1 cellular context compared by ENCODE assay signal in the genomic region with DNA sequence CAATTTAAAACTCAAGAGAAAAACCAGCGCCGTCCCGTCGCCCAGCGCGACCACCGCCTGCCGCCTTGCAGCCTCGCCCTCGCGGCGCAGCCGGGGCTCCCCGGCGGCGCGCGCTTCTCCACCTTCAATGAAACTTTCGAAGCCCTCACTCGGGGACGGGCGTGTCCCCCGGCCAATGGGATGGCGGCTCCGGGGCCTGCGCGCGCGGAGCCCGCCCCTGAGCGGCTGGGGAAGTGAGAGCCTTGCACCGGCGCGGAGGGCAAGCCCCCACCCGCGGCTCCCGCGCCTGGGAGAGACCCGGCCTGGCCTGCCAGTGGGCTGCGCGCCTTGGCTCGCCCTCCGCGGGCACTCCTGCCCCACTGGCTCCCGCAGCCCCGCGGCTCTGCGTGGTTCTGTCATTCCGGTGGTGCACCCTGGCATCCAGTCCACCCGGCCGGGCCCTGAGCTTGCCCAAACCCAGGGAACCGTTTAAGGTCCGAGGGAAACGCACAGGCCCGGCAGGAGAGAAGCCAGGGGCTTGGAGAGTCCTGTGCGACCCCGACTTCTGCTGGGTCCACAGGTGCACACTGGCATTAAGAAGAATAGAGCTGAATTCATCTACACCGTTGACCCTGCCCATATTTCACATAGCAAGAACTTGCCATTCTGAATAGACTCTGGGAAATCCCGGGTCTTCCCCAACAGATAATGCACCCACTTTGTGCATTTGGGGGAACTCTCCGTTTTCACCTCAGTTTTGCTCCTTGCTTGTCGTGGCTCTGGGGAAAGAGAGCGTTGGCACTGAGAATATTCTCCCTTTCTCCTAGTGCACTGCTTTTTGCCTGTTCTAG.
TF ChIP-seq lines count a peak whose summit lies in the region.

PIEZO2 (minus strand) TSS at position 129 of the 830 bp plus-strand sequence. CDS start 981 bp downstream, outside the sequence.

TF ChIP-seq in GM12878, 131 proteins besides CTCF, POLR2A, EP300 and RAD21 (continued from another document and continues in another):
- no peak for TF ChIP-seq ZBTB4 (CRISPR knock-in tag; IDR thresholded peaks at IDR 0.05)
- TF ChIP-seq HDGF (IDR thresholded peaks at IDR 0.05) = no peak
- TF ChIP-seq NFXL1 (IDR thresholded peaks at IDR 0.05; ENCODE audit: borderline replicate concordance) = no peak
- no peak for TF ChIP-seq ATF3 (IDR thresholded peaks at IDR 0.05; ENCODE audit: borderline replicate concordance, extremely low read depth, low read depth, low read length)
- no peak for TF ChIP-seq HDAC2 (IDR thresholded peaks at IDR 0.05)
- TF ChIP-seq ZBTB11 (CRISPR knock-in tag; IDR thresholded peaks at IDR 0.05) = no peak
- TF ChIP-seq MTA3 (IDR thresholded peaks at IDR 0.05; ENCODE audit: borderline replicate concordance, low read length) = peak; percentile 80; the same call in 1 of the 2 replicates
- TF ChIP-seq CHD4 (IDR thresholded peaks at IDR 0.05) = no peak
- TF ChIP-seq TCF7 (IDR thresholded peaks at IDR 0.05; ENCODE audit: borderline replicate concordance) = no peak
- 0 out of 2 replicates have a peak, but pooled peaks have one; percentile 6 for TF ChIP-seq BCL11A (IDR thresholded peaks at IDR 0.05; ENCODE audit: low read depth, low read length)
- TF ChIP-seq ATF7 (IDR thresholded peaks at IDR 0.05; ENCODE audit: low read depth) = no peak
- no peak for TF ChIP-seq KDM1A (IDR thresholded peaks at IDR 0.05; ENCODE audit: borderline replicate concordance)
- TF ChIP-seq BCL3 (IDR thresholded peaks at IDR 0.05; ENCODE audit: borderline replicate concordance, insufficient read depth, low read depth, low read length, poor library complexity, severe bottlenecking) = peak; percentile 20
- TF ChIP-seq ESRRA (IDR thresholded peaks at IDR 0.05; ENCODE audit: low read length) = no peak
- TF ChIP-seq ZNF274 (IDR thresholded peaks at IDR 0.05; ENCODE audit: insufficient read depth, insufficient read length) = no peak
- TF ChIP-seq PAX5 (IDR thresholded peaks at IDR 0.05; ENCODE audit: borderline replicate concordance, low read depth, low read length) = no peak; the same call in 1 of the 2 replicates
- no peak for TF ChIP-seq RBBP5 (conservative IDR thresholded peaks at IDR 0.05)
- TF ChIP-seq JUNB (IDR thresholded peaks at IDR 0.05) = no peak
- TF ChIP-seq, protein P1, sequence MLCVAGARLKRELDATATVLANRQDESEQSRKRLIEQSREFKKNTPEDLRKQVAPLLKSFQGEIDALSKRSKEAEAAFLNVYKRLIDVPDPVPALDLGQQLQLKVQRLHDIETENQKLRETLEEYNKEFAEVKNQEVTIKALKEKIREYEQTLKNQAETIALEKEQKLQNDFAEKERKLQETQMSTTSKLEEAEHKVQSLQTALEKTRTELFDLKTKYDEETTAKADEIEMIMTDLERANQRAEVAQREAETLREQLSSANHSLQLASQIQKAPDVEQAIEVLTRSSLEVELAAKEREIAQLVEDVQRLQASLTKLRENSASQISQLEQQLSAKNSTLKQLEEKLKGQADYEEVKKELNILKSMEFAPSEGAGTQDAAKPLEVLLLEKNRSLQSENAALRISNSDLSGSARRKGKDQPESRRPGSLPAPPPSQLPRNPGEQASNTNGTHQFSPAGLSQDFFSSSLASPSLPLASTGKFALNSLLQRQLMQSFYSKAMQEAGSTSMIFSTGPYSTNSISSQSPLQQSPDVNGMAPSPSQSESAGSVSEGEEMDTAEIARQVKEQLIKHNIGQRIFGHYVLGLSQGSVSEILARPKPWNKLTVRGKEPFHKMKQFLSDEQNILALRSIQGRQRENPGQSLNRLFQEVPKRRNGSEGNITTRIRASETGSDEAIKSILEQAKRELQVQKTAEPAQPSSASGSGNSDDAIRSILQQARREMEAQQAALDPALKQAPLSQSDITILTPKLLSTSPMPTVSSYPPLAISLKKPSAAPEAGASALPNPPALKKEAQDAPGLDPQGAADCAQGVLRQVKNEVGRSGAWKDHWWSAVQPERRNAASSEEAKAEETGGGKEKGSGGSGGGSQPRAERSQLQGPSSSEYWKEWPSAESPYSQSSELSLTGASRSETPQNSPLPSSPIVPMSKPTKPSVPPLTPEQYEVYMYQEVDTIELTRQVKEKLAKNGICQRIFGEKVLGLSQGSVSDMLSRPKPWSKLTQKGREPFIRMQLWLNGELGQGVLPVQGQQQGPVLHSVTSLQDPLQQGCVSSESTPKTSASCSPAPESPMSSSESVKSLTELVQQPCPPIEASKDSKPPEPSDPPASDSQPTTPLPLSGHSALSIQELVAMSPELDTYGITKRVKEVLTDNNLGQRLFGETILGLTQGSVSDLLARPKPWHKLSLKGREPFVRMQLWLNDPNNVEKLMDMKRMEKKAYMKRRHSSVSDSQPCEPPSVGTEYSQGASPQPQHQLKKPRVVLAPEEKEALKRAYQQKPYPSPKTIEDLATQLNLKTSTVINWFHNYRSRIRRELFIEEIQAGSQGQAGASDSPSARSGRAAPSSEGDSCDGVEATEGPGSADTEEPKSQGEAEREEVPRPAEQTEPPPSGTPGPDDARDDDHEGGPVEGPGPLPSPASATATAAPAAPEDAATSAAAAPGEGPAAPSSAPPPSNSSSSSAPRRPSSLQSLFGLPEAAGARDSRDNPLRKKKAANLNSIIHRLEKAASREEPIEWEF (IDR thresholded peaks at IDR 0.05; ENCODE audit: insufficient replicate concordance, low read depth, low read length) = no peak
- TF ChIP-seq, protein P2, sequence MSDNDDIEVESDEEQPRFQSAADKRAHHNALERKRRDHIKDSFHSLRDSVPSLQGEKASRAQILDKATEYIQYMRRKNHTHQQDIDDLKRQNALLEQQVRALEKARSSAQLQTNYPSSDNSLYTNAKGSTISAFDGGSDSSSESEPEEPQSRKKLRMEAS (IDR thresholded peaks at IDR 0.05; ENCODE audit: low read depth, low read length) = peak; percentile 58
- peak; percentile 78; the same call in 1 of the 2 replicates for TF ChIP-seq IKZF1 (conservative IDR thresholded peaks at IDR 0.05)
- no peak for TF ChIP-seq ZBTB33 (IDR thresholded peaks at IDR 0.05)
- no peak for TF ChIP-seq FOS (IDR thresholded peaks at IDR 0.05; ENCODE audit: borderline replicate concordance, extremely low read depth, insufficient read length)
- TF ChIP-seq, protein P3, sequence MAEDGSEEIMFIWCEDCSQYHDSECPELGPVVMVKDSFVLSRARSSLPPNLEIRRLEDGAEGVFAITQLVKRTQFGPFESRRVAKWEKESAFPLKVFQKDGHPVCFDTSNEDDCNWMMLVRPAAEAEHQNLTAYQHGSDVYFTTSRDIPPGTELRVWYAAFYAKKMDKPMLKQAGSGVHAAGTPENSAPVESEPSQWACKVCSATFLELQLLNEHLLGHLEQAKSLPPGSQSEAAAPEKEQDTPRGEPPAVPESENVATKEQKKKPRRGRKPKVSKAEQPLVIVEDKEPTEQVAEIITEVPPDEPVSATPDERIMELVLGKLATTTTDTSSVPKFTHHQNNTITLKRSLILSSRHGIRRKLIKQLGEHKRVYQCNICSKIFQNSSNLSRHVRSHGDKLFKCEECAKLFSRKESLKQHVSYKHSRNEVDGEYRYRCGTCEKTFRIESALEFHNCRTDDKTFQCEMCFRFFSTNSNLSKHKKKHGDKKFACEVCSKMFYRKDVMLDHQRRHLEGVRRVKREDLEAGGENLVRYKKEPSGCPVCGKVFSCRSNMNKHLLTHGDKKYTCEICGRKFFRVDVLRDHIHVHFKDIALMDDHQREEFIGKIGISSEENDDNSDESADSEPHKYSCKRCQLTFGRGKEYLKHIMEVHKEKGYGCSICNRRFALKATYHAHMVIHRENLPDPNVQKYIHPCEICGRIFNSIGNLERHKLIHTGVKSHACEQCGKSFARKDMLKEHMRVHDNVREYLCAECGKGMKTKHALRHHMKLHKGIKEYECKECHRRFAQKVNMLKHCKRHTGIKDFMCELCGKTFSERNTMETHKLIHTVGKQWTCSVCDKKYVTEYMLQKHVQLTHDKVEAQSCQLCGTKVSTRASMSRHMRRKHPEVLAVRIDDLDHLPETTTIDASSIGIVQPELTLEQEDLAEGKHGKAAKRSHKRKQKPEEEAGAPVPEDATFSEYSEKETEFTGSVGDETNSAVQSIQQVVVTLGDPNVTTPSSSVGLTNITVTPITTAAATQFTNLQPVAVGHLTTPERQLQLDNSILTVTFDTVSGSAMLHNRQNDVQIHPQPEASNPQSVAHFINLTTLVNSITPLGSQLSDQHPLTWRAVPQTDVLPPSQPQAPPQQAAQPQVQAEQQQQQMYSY (CRISPR knock-in tag; IDR thresholded peaks at IDR 0.05) = no peak
- TF ChIP-seq POLR2AphosphoS5 (IDR thresholded peaks at IDR 0.05; ENCODE audit: low read length) = peak; percentile 77
- TF ChIP-seq KAT2A (conservative IDR thresholded peaks at IDR 0.05; ENCODE audit: control insufficient read depth, low read depth, low read length) = no peak
- TF ChIP-seq CREM (IDR thresholded peaks at IDR 0.05; ENCODE audit: low read depth) = 0 out of 2 replicates have a peak, but pooled peaks have one; percentile 10
- no peak for TF ChIP-seq SMAD1 (IDR thresholded peaks at IDR 0.05; ENCODE audit: low read depth, partially characterized antibody)
- peak; percentile 25 for TF ChIP-seq MEF2B (IDR thresholded peaks at IDR 0.05; ENCODE audit: partially characterized antibody, poor library complexity, severe bottlenecking)
- TF ChIP-seq HCFC1 (IDR thresholded peaks at IDR 0.05; ENCODE audit: low read length) = 0 out of 2 replicates have a peak, but pooled peaks have one; percentile 13
- no peak; the same call in 1 of the 2 replicates for TF ChIP-seq NR2F1 (conservative IDR thresholded peaks at IDR 0.05)
- TF ChIP-seq POLR2AphosphoS2 (IDR thresholded peaks at IDR 0.05; ENCODE audit: low read depth, low read length) = peak; percentile 69; the same call in 1 of the 2 replicates
- no peak for TF ChIP-seq CBFB (IDR thresholded peaks at IDR 0.05; ENCODE audit: low read depth)
- no peak for TF ChIP-seq SUZ12 (IDR thresholded peaks at IDR 0.05; ENCODE audit: unreplicated experiment)
